Comparison of ENCODE assay signal across 10 cellular contexts in genomic region chr3:98778852-98779379, GRCh38. TPM values are rescaled to one million over a fixed set of nuclear protein-coding genes. Genes with fewer than 3 reads are reported as not detected.
DNase-seq lines count a peak whose midpoint lies in the region; ATAC-seq, FAIRE-seq and TF ChIP-seq lines count a peak whose summit lies in the region.
"Had no signal": no experiment of that assay in that cellular context is flagged by ENCODE, and none has a peak within 500 bp of the region (broad histone marks: within the 10 kb centered on the region; RNA-seq: fewer than 3 reads in every experiment).

No MANE protein-coding gene starts in this region.

- H3K27ac Mint-ChIP-seq in immature natural killer cell, result no peak overlapping the region
- H3K27ac Mint-ChIP-seq: T-cell had no signal

- H3K36me3 ChIP-seq in bronchial epithelial cell (ENCODE audit: control insufficient read depth, insufficient read depth, low read length), result no peaks in the 10 kb centered on the region

- CTCF ChIA-PET in AG04450 (lab: Charles Lee), result interaction anchor here (0.7 to 3.0 kb wide), 4 partner anchors 15 to 182 kb away, joined by 4 to 16 read pairs (median 4); no protein-coding TSS in a partner anchor

- TF ChIP-seq RAD21 in Ishikawa (IDR thresholded peaks at IDR 0.05; ENCODE audit: low read depth), result no peak

- peaks cover 0 to 2% (median 1%) of the 10 kb centered on the region in 3 donors for H3K27me3 Mint-ChIP-seq in immature natural killer cell (ENCODE audit: low read depth in 3 of 3)

- H3K27ac ChIP-seq in AG04450 (ENCODE audit: low read depth, low read length), result peak overlapping the region; percentile 87

- peaks cover 0 to 9% (median 0%) of the 10 kb centered on the region in 6 donors for H3K9me3 Mint-ChIP-seq in immature natural killer cell
- H3K9me3 Mint-ChIP-seq: T-cell had no signal

- peaks cover 0 to 4% of the 10 kb centered on the region in 2 donors for H3K4me1 Mint-ChIP-seq in immature natural killer cell
- H3K4me1 Mint-ChIP-seq: T-cell had no signal

- no peak for FAIRE-seq in bronchial epithelial cell (lab: Jason Lieb, UNC)

- H3K36me3 Mint-ChIP-seq in immature natural killer cell, result no peaks in the 10 kb centered on the region
- H3K36me3 Mint-ChIP-seq: T-cell had no signal

- no peak for ATAC-seq in GM21717 (IDR thresholded peaks at IDR 0.05; ENCODE audit: unreplicated experiment)
- ATAC-seq: T-cell had no signal

- peak; percentile 79 for DNase-seq in AG04450 (ENCODE audit: low read depth, low spot score)
- DNase-seq in bronchial epithelial cell (ENCODE audit: low read depth), result peak; percentile 95
- peak; percentile 73 for DNase-seq in medulla oblongata (ENCODE audit: extremely low spot score)
- no peak for DNase-seq in DMS114 treated with DMSO at 0.1 percent for 48 hours (lab: John Stamatoyannopoulos, UW; ENCODE audit: unreplicated experiment)
- DNase-seq in immature natural killer cell, result no peak
- DNase-seq in mucosa of gallbladder (ENCODE audit: low spot score), result no peak
- DNase-seq: DND-41, T-cell had no signal

- H3K4me3 ChIP-seq in AG04450 (ENCODE audit: low read depth, low read length) (no peak overlapping the region), bronchial epithelial cell (ENCODE audit: low read depth, low read length) (no peak overlapping the region)

- H3K4me3 Mint-ChIP-seq in immature natural killer cell, result no peak overlapping the region
- H3K4me3 Mint-ChIP-seq: T-cell had no signal

- TF ChIP-seq EP300 in Ishikawa (IDR thresholded peaks at IDR 0.05; ENCODE audit: borderline replicate concordance), result no peak

- TF ChIP-seq CTCF in AG04450 (IDR thresholded peaks at IDR 0.05; ENCODE audit: low read depth, low read length) (no peak), bronchial epithelial cell (IDR thresholded peaks at IDR 0.05; ENCODE audit: insufficient read depth, low read length, severe bottlenecking) (no peak)

- POLR2A ChIA-PET in AG04450 (lab: Yijun Ruan, JAX), result interaction anchor here (0.9 to 1.4 kb wide), 2 partner anchors 12 to 186 kb away, joined by 3 to 4 read pairs; partner anchors contain the start of gene CPOX

- H3K27me3 ChIP-seq in AG04450 (ENCODE audit: control insufficient read depth, insufficient read depth, low read length) (no peaks in the 10 kb centered on the region), bronchial epithelial cell (ENCODE audit: control insufficient read depth, insufficient read depth, low read length) (no peaks in the 10 kb centered on the region)

- no peaks in the 10 kb centered on the region for H3K9me3 ChIP-seq in AG04450 (ENCODE audit: control insufficient read depth, insufficient read depth, low read length)

TF ChIP-seq in Ishikawa, 13 proteins besides CTCF, POLR2A, EP300 and RAD21:
- TF ChIP-seq CEBPB (IDR thresholded peaks at IDR 0.05) (peak; percentile 31; the same call in 1 of the 2 replicates), CREB1 (IDR thresholded peaks at IDR 0.05; ENCODE audit: low read depth) (no peak)
- TF ChIP-seq, protein P1, sequence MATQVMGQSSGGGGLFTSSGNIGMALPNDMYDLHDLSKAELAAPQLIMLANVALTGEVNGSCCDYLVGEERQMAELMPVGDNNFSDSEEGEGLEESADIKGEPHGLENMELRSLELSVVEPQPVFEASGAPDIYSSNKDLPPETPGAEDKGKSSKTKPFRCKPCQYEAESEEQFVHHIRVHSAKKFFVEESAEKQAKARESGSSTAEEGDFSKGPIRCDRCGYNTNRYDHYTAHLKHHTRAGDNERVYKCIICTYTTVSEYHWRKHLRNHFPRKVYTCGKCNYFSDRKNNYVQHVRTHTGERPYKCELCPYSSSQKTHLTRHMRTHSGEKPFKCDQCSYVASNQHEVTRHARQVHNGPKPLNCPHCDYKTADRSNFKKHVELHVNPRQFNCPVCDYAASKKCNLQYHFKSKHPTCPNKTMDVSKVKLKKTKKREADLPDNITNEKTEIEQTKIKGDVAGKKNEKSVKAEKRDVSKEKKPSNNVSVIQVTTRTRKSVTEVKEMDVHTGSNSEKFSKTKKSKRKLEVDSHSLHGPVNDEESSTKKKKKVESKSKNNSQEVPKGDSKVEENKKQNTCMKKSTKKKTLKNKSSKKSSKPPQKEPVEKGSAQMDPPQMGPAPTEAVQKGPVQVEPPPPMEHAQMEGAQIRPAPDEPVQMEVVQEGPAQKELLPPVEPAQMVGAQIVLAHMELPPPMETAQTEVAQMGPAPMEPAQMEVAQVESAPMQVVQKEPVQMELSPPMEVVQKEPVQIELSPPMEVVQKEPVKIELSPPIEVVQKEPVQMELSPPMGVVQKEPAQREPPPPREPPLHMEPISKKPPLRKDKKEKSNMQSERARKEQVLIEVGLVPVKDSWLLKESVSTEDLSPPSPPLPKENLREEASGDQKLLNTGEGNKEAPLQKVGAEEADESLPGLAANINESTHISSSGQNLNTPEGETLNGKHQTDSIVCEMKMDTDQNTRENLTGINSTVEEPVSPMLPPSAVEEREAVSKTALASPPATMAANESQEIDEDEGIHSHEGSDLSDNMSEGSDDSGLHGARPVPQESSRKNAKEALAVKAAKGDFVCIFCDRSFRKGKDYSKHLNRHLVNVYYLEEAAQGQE (IDR thresholded peaks at IDR 0.05; ENCODE audit: low read depth), result no peak

RNA-seq across cellular contexts. Expression of gene ST3GAL6, which starts 15.8 kb away (rescaled TPM):
- polyA plus RNA-seq in AG04450 (2011; rRNA removed) (1.2 and 1.9 TPM in 2 replicates), immature natural killer cell (under 1 TPM in 1 of 3 donors, not detected in 2; 0.57 TPM)
- polyA minus RNA-seq in AG04450 (2011; rRNA and poly(A)+ RNA removed), result 1.4 and 2.6 TPM in 2 replicates
- total RNA-seq in bronchial epithelial cell (2.9 and 5.4 TPM in 2 replicates), mucosa of gallbladder (5.9 TPM)

Comparison
In these comparisons a context has a peak if more than half of its experiments do, and no peak if none do; other contexts are left out.
1. DNase-seq: peak in AG04450 (single experiment), bronchial epithelial cell (single experiment) and medulla oblongata (single experiment); none in DMS114 treated with DMSO at 0.1 percent for 48 hours (single experiment), immature natural killer cell (0 of 3) and mucosa of gallbladder (single experiment).